ENCODE assay signal across 17 cellular contexts in the genomic region with DNA sequence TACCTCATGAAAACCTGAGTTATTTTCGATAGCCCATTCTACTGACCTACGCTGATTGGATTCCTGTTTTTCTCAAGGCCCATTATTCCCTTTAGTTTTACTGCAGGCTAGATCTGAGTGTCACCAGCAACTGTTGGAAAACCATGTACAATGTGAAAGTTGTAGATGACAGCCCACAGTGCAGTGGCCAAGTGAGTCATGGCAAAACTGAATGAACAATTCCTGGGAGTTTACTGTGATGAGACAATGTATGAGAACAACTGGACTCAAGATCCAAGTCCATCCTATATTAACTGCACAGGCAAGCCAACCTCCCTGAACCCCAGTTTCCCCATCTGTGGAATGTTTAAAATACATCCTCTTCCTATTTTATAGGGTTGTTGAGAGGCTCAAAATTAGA. TPM values are rescaled to one million over a fixed set of nuclear protein-coding genes. Genes with fewer than 3 reads are reported as not detected.
"Had no signal": no experiment of that assay in that cellular context is flagged by ENCODE, and none has a peak within 500 bp of the region (broad histone marks: within the 10 kb centered on the region; RNA-seq: fewer than 3 reads in every experiment).

No MANE protein-coding gene starts in this region.

- ATAC-seq: activated CD8-positive, alpha-beta T cell treated with anti-CD3 and anti-CD28 coated beads, Interleukin-2, amount 10 ng/mL, durations not matched to agents 7 days and 5 days; lower lobe of right lung; natural killer cell treated with Interleukin-12 subunit alpha and Interleukin-12 subunit beta and Interleukin-15 and Interleukin-18, amount 100 ng/mL, for 72 hours; T-cell had no signal

- H3K9me3 ChIP-seq: esophagus squamous epithelium, lower lobe of right lung, thyroid gland had no signal

- H3K79me2 ChIP-seq: parathyroid adenoma had no signal

- H3K4me1 ChIP-seq: parathyroid adenoma had no signal

- H3K4me3 ChIP-seq: esophagus squamous epithelium, lower lobe of right lung, thyroid gland had no signal

- FAIRE-seq: endothelial cell of umbilical vein had no signal

- H3K36me3 ChIP-seq: brain microvascular endothelial cell, esophagus squamous epithelium, lower lobe of right lung, thyroid gland had no signal

- H3K27ac ChIP-seq: brain microvascular endothelial cell, esophagus squamous epithelium, lower lobe of right lung, parathyroid adenoma, thyroid gland had no signal

- DNase-seq: activated CD4-positive, alpha-beta T cell treated with anti-CD3 and anti-CD28 coated beads, Interleukin-2, amount 10 ng/mL, durations not matched to agents 24 days and 14 days; activated CD4-positive, CD25-positive, alpha-beta regulatory T cell; activated CD8-positive, alpha-beta T cell treated with anti-CD3 and anti-CD28 coated beads, Interleukin-2, amount 10 ng/mL, durations not matched to agents 7 days and 5 days; activated naive CD4-positive, alpha-beta T cell treated with anti-CD3 and anti-CD28 coated beads for 36 hours; activated T-cell treated with anti-CD3 and anti-CD28 coated beads, Interleukin-2, amount 50 U/mL, for 24 hours; brain microvascular endothelial cell; cerebellar nuclear complex; effector CD4-positive, alpha-beta T cell; esophagus squamous epithelium; lower lobe of right lung; stimulated activated CD4-positive, alpha-beta T cell treated with anti-CD3 and anti-CD28 coated beads, Interleukin-2, amount 100 ng/mL, for 24 hours; stimulated activated naive CD4-positive, alpha-beta T cell treated with Interleukin-2 at 50 U/mL for 16 hours; T-cell; thyroid gland had no signal

- H2AFZ ChIP-seq: parathyroid adenoma had no signal

- H3K9ac ChIP-seq: parathyroid adenoma had no signal

RNA-seq across cellular contexts. Expression of gene GDA, which starts 4.1 kb away (rescaled TPM):
- total RNA-seq: activated CD4-positive, alpha-beta T cell treated with anti-CD3 and anti-CD28 coated beads, Interleukin-2, amount 10 ng/mL, durations not matched to agents 24 days and 14 days; activated CD8-positive, alpha-beta T cell treated with anti-CD3 and anti-CD28 coated beads, Interleukin-2, amount 10 ng/mL, durations not matched to agents 7 days and 5 days; activated naive CD4-positive, alpha-beta T cell treated with anti-CD3 and anti-CD28 coated beads for 36 hours; endothelial cell of umbilical vein; natural killer cell treated with Interleukin-12 subunit alpha and Interleukin-12 subunit beta and Interleukin-15 and Interleukin-18, amount 100 ng/mL, for 72 hours had no signal
- polyA plus RNA-seq: endothelial cell of umbilical vein had no signal
